In the genomic region with DNA sequence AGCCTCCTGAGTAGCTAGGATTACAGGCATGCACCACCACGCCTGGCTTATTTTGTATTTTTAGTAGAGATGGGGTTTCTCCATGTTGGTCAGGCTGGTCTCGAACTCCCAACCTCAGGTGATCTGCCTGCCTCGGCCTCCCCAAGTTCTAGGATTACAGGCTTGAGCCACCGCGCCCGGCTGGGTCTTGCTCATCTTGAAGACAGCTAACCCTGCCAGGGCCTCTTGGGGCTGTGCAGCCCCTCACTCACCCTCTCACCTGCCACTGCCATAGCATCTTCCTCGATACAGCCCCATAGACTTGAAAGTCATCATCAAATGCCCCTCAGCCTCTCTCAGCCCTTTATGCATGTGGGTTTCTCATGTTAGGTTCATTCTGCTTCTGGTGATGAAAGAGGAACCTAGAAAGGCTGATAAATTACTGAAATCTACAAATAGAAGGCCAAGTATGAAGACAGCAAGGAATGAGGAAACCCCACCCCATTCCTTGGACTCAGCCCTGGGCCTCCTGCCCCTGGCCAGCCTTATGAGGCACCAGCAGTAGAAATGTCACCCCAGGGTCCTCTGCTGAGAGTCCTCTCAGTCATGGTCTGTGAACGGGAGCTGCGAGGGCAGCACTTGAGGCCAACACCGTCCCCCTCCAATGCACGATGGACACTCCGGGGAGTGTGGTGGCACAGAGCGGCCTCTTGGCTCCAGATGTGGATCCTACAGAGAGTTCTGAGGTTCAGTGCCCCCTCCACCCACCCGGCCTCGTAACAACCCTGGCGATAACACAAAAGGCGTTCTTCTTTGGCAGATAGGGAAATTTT, we compare ENCODE assay signal across 8 cellular contexts. TPM values are rescaled to one million over a fixed set of nuclear protein-coding genes. Genes with fewer than 3 reads are reported as not detected.
DNase-seq lines count a peak whose midpoint lies in the region; ATAC-seq and TF ChIP-seq lines count a peak whose summit lies in the region.

No MANE protein-coding gene starts in this region.

- H3K4me1 Mint-ChIP-seq in dendritic cell treated with granulocyte-macrophage colony-stimulating factor and Interleukin-4, amounts not matched to agents 40 ng/mL and 50 ng/mL, for 4 days (ENCODE audit: low read depth), result peaks cover 66% of the 10 kb centered on the region
- peaks cover 51% of the 10 kb centered on the region for H3K4me1 Mint-ChIP-seq in nephron

- H3K4me1 ChIP-seq in foreskin keratinocyte, result no peaks in the 10 kb centered on the region

- CTCF ChIA-PET in AG04449 (lab: Yijun Ruan, JAX), result interaction anchor here (0.6 to 2.4 kb wide), 5 partner anchors 9 to 100 kb away, joined by 3 to 17 read pairs (median 3); no protein-coding TSS in a partner anchor

- H3K9me3 Mint-ChIP-seq in dendritic cell treated with granulocyte-macrophage colony-stimulating factor and Interleukin-4, amounts not matched to agents 40 ng/mL and 50 ng/mL, for 4 days, result no peaks in the 10 kb centered on the region
- no peaks in the 10 kb centered on the region for H3K9me3 Mint-ChIP-seq in nephron

- DNase-seq in AG04449 (ENCODE audit: low read depth, low spot score) (no peak), NOMO-1 (lab: John Stamatoyannopoulos, UW; ENCODE audit: unreplicated experiment in 2 of 2) (peak; percentile 60 to 92), HK-2 (ENCODE audit: unreplicated experiment) (no peak), cerebellum (ENCODE audit: low spot score) (no peak), foreskin keratinocyte (no peak), DMS53 (lab: John Stamatoyannopoulos, UW) (no peak)

- H3K27ac ChIP-seq in foreskin keratinocyte, result no peak overlapping the region

- intact Hi-C loops in dendritic cell treated with granulocyte-macrophage colony-stimulating factor and Interleukin-4, amounts not matched to agents 40 ng/mL and 50 ng/mL, for 4 days (cut with micrococcal nuclease), result no loop called here

- ATAC-seq in foreskin keratinocyte, result no peak

- no peaks in the 10 kb centered on the region for H3K36me3 Mint-ChIP-seq in dendritic cell treated with granulocyte-macrophage colony-stimulating factor and Interleukin-4, amounts not matched to agents 40 ng/mL and 50 ng/mL, for 4 days (ENCODE audit: low read depth)
- no peaks in the 10 kb centered on the region for H3K36me3 Mint-ChIP-seq in nephron (ENCODE audit: low read depth)

- TF ChIP-seq CTCF in AG04449 (IDR thresholded peaks at IDR 0.05; ENCODE audit: insufficient read depth, low read length, missing control alignments) (no peak), nephron (IDR thresholded peaks at IDR 0.05; ENCODE audit: unreplicated experiment in 3 of 3) (no peak), foreskin keratinocyte (conservative IDR thresholded peaks at IDR 0.05) (no peak)

- H3K27ac Mint-ChIP-seq in dendritic cell treated with granulocyte-macrophage colony-stimulating factor and Interleukin-4, amounts not matched to agents 40 ng/mL and 50 ng/mL, for 4 days, result peak overlapping the region; percentile 100
- peak overlapping the region in 2 of 3 experiments; percentile 97 to 99 for H3K27ac Mint-ChIP-seq in nephron

- peak overlapping the region; percentile 47 for H3K4me3 ChIP-seq in AG04449 (ENCODE audit: low read depth, low read length)

- POLR2A ChIA-PET in AG04449 (lab: Yijun Ruan, JAX), result interaction anchor here (0.6 to 1.3 kb wide), 4 partner anchors 17 to 92 kb away, joined by 3 to 4 read pairs (median 4); no protein-coding TSS in a partner anchor

- H3K27me3 Mint-ChIP-seq in dendritic cell treated with granulocyte-macrophage colony-stimulating factor and Interleukin-4, amounts not matched to agents 40 ng/mL and 50 ng/mL, for 4 days, result peaks cover 2% of the 10 kb centered on the region
- H3K27me3 Mint-ChIP-seq in nephron (ENCODE audit: low read depth), result peaks cover 9% of the 10 kb centered on the region

- peaks cover 15% of the 10 kb centered on the region for H3K27me3 ChIP-seq in foreskin keratinocyte

- peak overlapping the region; percentile 66 for H3K4me3 Mint-ChIP-seq in dendritic cell treated with granulocyte-macrophage colony-stimulating factor and Interleukin-4, amounts not matched to agents 40 ng/mL and 50 ng/mL, for 4 days
- peak overlapping the region in 1 of 3 experiments; percentile 23 for H3K4me3 Mint-ChIP-seq in nephron

RNA-seq across cellular contexts. Expression of gene SCGB1A1, which starts 24.8 kb away (rescaled TPM):
- not detected for total RNA-seq in cerebellum
- total RNA-seq in foreskin keratinocyte, result not detected in 2 replicates
- not detected in 2 replicates for polyA plus RNA-seq in foreskin keratinocyte

Comparison
In these comparisons a context has a peak if more than half of its experiments do, and no peak if none do; other contexts are left out.
1. DNase-seq: peak in NOMO-1 (2 of 2); none in AG04449 (single experiment), HK-2 (single experiment), cerebellum (single experiment), foreskin keratinocyte (0 of 2) and DMS53 (single experiment).